In the genomic region with DNA sequence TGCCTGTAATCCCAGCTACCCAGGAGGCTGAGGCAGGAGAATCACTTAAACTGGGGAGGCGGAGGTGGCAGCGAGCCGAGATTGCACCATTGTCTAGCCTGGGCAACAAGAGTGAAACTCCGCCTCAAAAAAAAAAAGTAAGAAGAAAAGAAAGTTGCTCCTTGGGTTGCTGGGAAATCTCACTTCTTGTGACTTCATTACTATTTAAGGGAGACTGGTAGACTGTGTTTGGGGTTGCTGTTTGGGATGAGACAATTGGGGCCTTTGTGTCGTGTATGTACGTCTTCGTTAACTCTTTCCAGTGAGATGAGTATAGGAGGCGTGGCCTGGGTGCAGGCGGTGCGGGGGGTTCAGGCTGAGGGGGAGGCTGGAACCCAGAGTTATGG, we compare ENCODE assay signal across 25 cellular contexts. TPM values are rescaled to one million over a fixed set of nuclear protein-coding genes. Genes with fewer than 3 reads are reported as not detected.
A peak's percentile ranks its signal among the peaks of the same experiment; 100 is the strongest.
DNase-seq lines count a peak whose midpoint lies in the region; ATAC-seq and TF ChIP-seq lines count a peak whose summit lies in the region.
"Had no signal": no experiment of that assay in that cellular context is flagged by ENCODE, and none has a peak within 500 bp of the region (broad histone marks: within the 10 kb centered on the region; RNA-seq: fewer than 3 reads in every experiment).

No MANE protein-coding gene starts in this region.

- no peak overlapping the region for H2BK120ac ChIP-seq in neuronal stem cell (ENCODE audit: low read depth, low read length)

- no peak overlapping the region for H2BK5ac ChIP-seq in neuronal stem cell (ENCODE audit: low read length)

- no peaks in the 10 kb centered on the region for H3K9me3 Mint-ChIP-seq in endothelial cell (ENCODE audit: unreplicated experiment)
- H3K9me3 Mint-ChIP-seq: activated T-cell treated with anti-CD3 and anti-CD28 coated beads, Interleukin-2, amount 50 U/mL, for 4 hours; natural killer cell had no signal

- no peak overlapping the region for H2AK5ac ChIP-seq in neuronal stem cell (ENCODE audit: low read depth, low read length)

- H3K4ac ChIP-seq in neuronal stem cell (ENCODE audit: low read length) = no peak overlapping the region

- H4K8ac ChIP-seq in neuronal stem cell (ENCODE audit: low read depth, low read length) = no peak overlapping the region

- no peak for TF ChIP-seq CTCF in endothelial cell (IDR thresholded peaks at IDR 0.05; ENCODE audit: unreplicated experiment)

- H3K9ac ChIP-seq in neuronal stem cell (ENCODE audit: low read depth, low read length, poor library complexity) = no peak overlapping the region
- H3K9ac ChIP-seq: BLaER1 had no signal

- H3K4me1 Mint-ChIP-seq in endothelial cell (ENCODE audit: unreplicated experiment) = peaks cover 59% of the 10 kb centered on the region
- H3K4me1 Mint-ChIP-seq: natural killer cell had no signal

- H3K27me3 Mint-ChIP-seq in endothelial cell (ENCODE audit: unreplicated experiment) = peaks cover 4% of the 10 kb centered on the region

- ATAC-seq in right cardiac atrium (no peak), left cardiac atrium (no peak), GM21360 (IDR thresholded peaks at IDR 0.05; ENCODE audit: unreplicated experiment) (no peak), sciatic nerve (no peak), HG02840 (IDR thresholded peaks at IDR 0.05; ENCODE audit: low FRiP score, unreplicated experiment) (no peak)
- ATAC-seq: activated T-cell treated with anti-CD3 and anti-CD28 coated beads, Interleukin-2, amount 50 U/mL, for 4 hours; natural killer cell had no signal

- H3K36me3 ChIP-seq in neuronal stem cell (replicated peaks in 1 of 2; ENCODE audit: control insufficient read depth in 2 of 2, insufficient read depth in 2 of 2, low read length in 2 of 2) = peaks cover 13 to 65% of the 10 kb centered on the region in 2 donors
- H3K36me3 ChIP-seq: prostate gland had no signal

- H3K27ac ChIP-seq in right cardiac atrium (ENCODE audit: low read length) = peak overlapping the region; percentile 1
- no peak overlapping the region for H3K27ac ChIP-seq in neuronal stem cell (replicated peaks; ENCODE audit: low read length)
- H3K27ac ChIP-seq: BLaER1, prostate gland had no signal

- H3K9me3 ChIP-seq in right cardiac atrium (ENCODE audit: control insufficient read depth, low read length) (no peaks in the 10 kb centered on the region), neuronal stem cell (replicated peaks in 1 of 2; ENCODE audit: control insufficient read depth in 2 of 2, insufficient read depth in 1 of 2, low read depth in 1 of 2, low read length in 2 of 2) (no peaks in the 10 kb centered on the region)
- H3K9me3 ChIP-seq: BLaER1, prostate gland, stomach had no signal

- peak overlapping the region; percentile 2 for H3K27ac Mint-ChIP-seq in endothelial cell (ENCODE audit: unreplicated experiment)
- H3K27ac Mint-ChIP-seq: natural killer cell had no signal

- H2BK15ac ChIP-seq in neuronal stem cell (ENCODE audit: low read length) = no peak overlapping the region

- H3K4me3 Mint-ChIP-seq in endothelial cell (ENCODE audit: unreplicated experiment) = peak overlapping the region; percentile 26
- H3K4me3 Mint-ChIP-seq: activated T-cell treated with anti-CD3 and anti-CD28 coated beads, Interleukin-2, amount 50 U/mL, for 4 hours; natural killer cell had no signal

- no peaks in the 10 kb centered on the region for H3K27me3 ChIP-seq in right cardiac atrium (ENCODE audit: control insufficient read depth, insufficient read depth)
- no peaks in the 10 kb centered on the region for H3K27me3 ChIP-seq in neuronal stem cell (ENCODE audit: control insufficient read depth in 3 of 3, insufficient read depth in 3 of 3, low read depth in 1 of 3, low read length in 3 of 3)
- H3K27me3 ChIP-seq: BLaER1, stomach had no signal

- H4K91ac ChIP-seq in neuronal stem cell (ENCODE audit: low read depth, low read length, poor library complexity) = no peak overlapping the region

- peaks cover 33% of the 10 kb centered on the region for H3K36me3 Mint-ChIP-seq in endothelial cell (ENCODE audit: low read depth, unreplicated experiment)
- H3K36me3 Mint-ChIP-seq: natural killer cell had no signal

- no peak overlapping the region for H2BK12ac ChIP-seq in neuronal stem cell (ENCODE audit: low read length)

- H2AFZ ChIP-seq in neuronal stem cell (ENCODE audit: low read length) = no peak overlapping the region

- peak overlapping the region; percentile 22 for H3K14ac ChIP-seq in neuronal stem cell (ENCODE audit: low read length)

- DNase-seq in right cardiac atrium (no peak), left cardiac atrium (no peak), endothelial cell (ENCODE audit: low spot score) (no peak), neuronal stem cell (ENCODE audit: low spot score) (no peak), sciatic nerve (ENCODE audit: low spot score) (no peak), NCI-H2171 treated with DMSO at 0.1 percent for 48 hours (lab: John Stamatoyannopoulos, UW) (no peak)
- DNase-seq: activated CD4-positive, CD25-positive, alpha-beta regulatory T cell treated with anti-CD3 and anti-CD28 coated beads, Interleukin-2, amount 50 U/mL, for 72 hours; activated CD8-positive, alpha-beta memory T cell treated with anti-CD3 and anti-CD28 coated beads for 24 hours; activated naive CD4-positive, alpha-beta T cell treated with anti-CD3 and anti-CD28 coated beads, Interleukin-2, amount 50 U/mL, for 16 hours; activated T-cell treated with anti-CD3 and anti-CD28 coated beads, Interleukin-2, amount 50 U/mL, for 4 hours; EL; HCEC 1CT; natural killer cell; NCI-H1105 treated with DMSO at 0.1 percent for 48 hours; NCI-H2081; NCI-H510A; stimulated activated CD4-positive, alpha-beta T cell treated with anti-CD3 and anti-CD28 coated beads, Interleukin-4, amount 100 ng/mL, for 4 hours; stomach; T1000 had no signal

- intact Hi-C loops in right cardiac atrium (cut with DNase I) = no loop called here
- intact Hi-C loops in left cardiac atrium (cut with DNase I) = no loop called here
- intact Hi-C loops in sciatic nerve (cut with DNase I) = no loop called here

- no peak overlapping the region for H3K4me2 ChIP-seq in neuronal stem cell (ENCODE audit: insufficient read depth, low read length, poor library complexity, severe bottlenecking)
- H3K4me2 ChIP-seq: BLaER1, smooth muscle cell had no signal

- no peak overlapping the region for H3K4me3 ChIP-seq in right cardiac atrium (ENCODE audit: low read length)
- no peak overlapping the region for H3K4me3 ChIP-seq in neuronal stem cell (ENCODE audit: low read length in 2 of 2)
- H3K4me3 ChIP-seq: BLaER1, coronary artery, prostate gland, smooth muscle cell, stomach had no signal

- peaks cover 21% of the 10 kb centered on the region for H3K79me1 ChIP-seq in neuronal stem cell (ENCODE audit: low read depth, low read length)

- 69% methylated on average over 10 of the region's 10 CpGs for WGBS in right cardiac atrium
- no CpG with 5 or more reads among the region's 10 CpGs for WGBS in neuronal stem cell (ENCODE audit: extremely low coverage in 2 of 2, insufficient read length in 2 of 2, insufficient replicate concordance in 1 of 2), 2 donors

- H3K4me1 ChIP-seq in right cardiac atrium (ENCODE audit: control insufficient read depth, insufficient read depth, low read length) (peaks cover 46% of the 10 kb centered on the region), neuronal stem cell (ENCODE audit: control insufficient read depth in 2 of 2, insufficient read depth in 1 of 2, low read depth in 1 of 2, low read length in 2 of 2) (peaks cover 0 to 14% of the 10 kb centered on the region in 2 donors)

- peak overlapping the region; percentile 11 for H3K18ac ChIP-seq in neuronal stem cell (ENCODE audit: low read length)

- H3K23ac ChIP-seq in neuronal stem cell (ENCODE audit: low read depth, low read length, poor library complexity) = no peak overlapping the region

RNA-seq across cellular contexts. Expression of gene NDST1, which starts 11.6 kb away (rescaled TPM):
- total RNA-seq in right cardiac atrium = 10 to 100 TPM; 53.1 to 67.8 (median 58.7) TPM
- polyA plus RNA-seq in right cardiac atrium = 45.9 TPM
- total RNA-seq in left cardiac atrium = 10 to 100 TPM; 59.3 to 71.2 TPM
- total RNA-seq in endothelial cell (ENCODE audit: unreplicated experiment) = 178 TPM
- 27.1 TPM for polyA plus RNA-seq in neuronal stem cell (2013, experiment 1 of 2)
- polyA plus RNA-seq in neuronal stem cell (2013, experiment 2 of 2) = 25.9 TPM
- total RNA-seq in sciatic nerve = 109 TPM
